ENCODE assay signal across 1 cellular context in genomic region chr2:171320208-171320621, GRCh38.
TF ChIP-seq lines count a peak whose summit lies in the region.

No MANE protein-coding gene starts in this region.

TF ChIP-seq in H1, 55 proteins besides CTCF, POLR2A, EP300 and RAD21 (continued from another document):
- TF ChIP-seq CBX8 (IDR thresholded peaks at IDR 0.05; ENCODE audit: borderline replicate concordance, low read depth, low read length) (no peak), GTF2F1 (IDR thresholded peaks at IDR 0.05; ENCODE audit: borderline replicate concordance, low read depth, low read length) (no peak), POLR2AphosphoS5 (IDR thresholded peaks at IDR 0.05; ENCODE audit: low read depth, low read length) (no peak)
